15 cellular contexts compared by ENCODE assay signal in the genomic region with DNA sequence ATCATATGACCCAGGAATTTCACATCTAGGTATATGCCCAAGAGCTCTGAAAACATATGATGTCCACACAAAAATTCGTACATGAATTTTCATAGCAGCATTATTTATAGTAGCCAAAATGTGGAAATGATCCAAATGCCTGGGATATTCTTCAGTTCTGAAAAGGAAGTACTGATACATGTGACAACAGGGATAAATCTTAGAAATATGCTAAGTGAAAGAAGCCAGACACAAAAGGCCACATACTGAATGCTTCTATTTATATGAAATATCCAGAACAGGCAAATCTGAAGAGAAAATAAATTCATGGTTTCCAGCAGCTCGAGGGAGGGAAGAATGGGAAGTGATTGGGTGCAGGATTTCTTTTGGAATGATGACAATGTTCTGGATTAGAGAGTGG.
"Had no signal": no experiment of that assay in that cellular context is flagged by ENCODE, and none has a peak within 500 bp of the region (broad histone marks: within the 10 kb centered on the region; RNA-seq: fewer than 3 reads in every experiment).

No MANE protein-coding gene starts in this region.

- H3K9me3 ChIP-seq: upper lobe of right lung had no signal

- H3K9me3 Mint-ChIP-seq: mesothelial cell of epicardium; neural progenitor cell; T-helper 2 cell treated with Interferon-gamma antibody and Interleukin-4, amounts not matched to agents 5 μg/mL and 100 μg/mL, for 36 hours had no signal

- DNase-seq: activated CD4-positive, alpha-beta T cell treated with anti-CD3 and anti-CD28 coated beads, Interleukin-2, amount 50 U/mL, for 4 hours; activated naive CD4-positive, alpha-beta T cell treated with anti-CD3 and anti-CD28 coated beads, Interleukin-2, amount 50 U/mL, for 16 hours; activated T-cell treated with anti-CD3 and anti-CD28 coated beads, Interleukin-2, amount 50 U/mL, for 1 hour; amniotic stem cell; cerebellar nuclear complex; hippocampal formation; stimulated activated CD4-positive, alpha-beta T cell treated with anti-CD3 and anti-CD28 coated beads, Interleukin-2, amount 100 ng/mL, for 48 hours; stimulated activated naive CD8-positive, alpha-beta T cell treated with anti-CD3 and anti-CD28 coated beads, Interleukin-15, Interleukin-2, amounts not matched to agents 100 U/mL and 50 U/mL, for 24 hours had no signal

- H3K4me1 ChIP-seq: neural progenitor cell, upper lobe of right lung had no signal

- H3K36me3 ChIP-seq: neural progenitor cell, upper lobe of right lung had no signal

- H3K4me3 Mint-ChIP-seq: brain; mesothelial cell of epicardium; neural progenitor cell; T-helper 2 cell treated with Interferon-gamma antibody and Interleukin-4, amounts not matched to agents 5 μg/mL and 100 μg/mL, for 36 hours had no signal

- H3K36me3 Mint-ChIP-seq: brain, mesothelial cell of epicardium, neural progenitor cell had no signal

- H3K27ac ChIP-seq: neural progenitor cell, upper lobe of right lung had no signal

- H3K27ac Mint-ChIP-seq: mesothelial cell of epicardium; neural progenitor cell; T-helper 2 cell treated with Interferon-gamma antibody and Interleukin-4, amounts not matched to agents 5 μg/mL and 100 μg/mL, for 36 hours had no signal

- ATAC-seq: sciatic nerve had no signal

- H3K4me3 ChIP-seq: dorsolateral prefrontal cortex, neural progenitor cell, upper lobe of right lung had no signal
